31 cellular contexts compared by ENCODE assay signal in the genomic region with DNA sequence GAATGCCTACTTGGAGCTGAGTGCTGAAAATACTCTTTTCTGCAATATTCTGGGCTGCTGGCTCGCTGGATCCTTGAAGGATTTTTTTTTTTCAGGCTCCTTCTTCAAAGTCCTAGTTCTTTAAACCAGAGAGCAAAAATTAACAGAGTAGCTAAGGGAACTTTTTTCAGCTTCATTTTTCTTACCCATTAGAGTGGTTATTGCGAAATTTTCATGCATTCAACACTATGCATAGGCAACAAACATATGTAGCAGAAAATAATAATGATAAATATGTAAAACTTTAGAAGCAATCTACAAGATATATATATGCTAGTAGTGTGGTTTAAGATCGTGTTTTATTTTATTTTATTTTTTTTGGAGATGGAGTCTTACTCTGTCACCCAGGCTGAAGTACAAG.
"Had no signal": no experiment of that assay in that cellular context is flagged by ENCODE, and none has a peak within 500 bp of the region (broad histone marks: within the 10 kb centered on the region; RNA-seq: fewer than 3 reads in every experiment).

No MANE protein-coding gene starts in this region.

- H3K27me3 ChIP-seq: adrenal gland, body of pancreas, gastrocnemius medialis, hepatocyte had no signal

- ATAC-seq: activated CD4-positive, alpha-beta T cell treated with anti-CD3 and anti-CD28 coated beads for 36 hours; activated CD8-positive, alpha-beta memory T cell treated with anti-CD3 and anti-CD28 coated beads, Interleukin-2, amount 10 ng/mL, durations not matched to agents 7 days and 5 days; activated CD8-positive, alpha-beta T cell treated with anti-CD3 and anti-CD28 coated beads, Interleukin-2, amount 10 ng/mL, durations not matched to agents 7 days and 5 days; activated naive CD8-positive, alpha-beta T cell treated with anti-CD3 and anti-CD28 coated beads, Interleukin-2, amount 50 U/mL, for 24 hours; body of pancreas; effector memory CD8-positive, alpha-beta T cell; foreskin keratinocyte; gastrocnemius medialis; heart right ventricle had no signal

- H3K9me3 ChIP-seq: adrenal gland, body of pancreas, esophagus muscularis mucosa, gastrocnemius medialis, heart right ventricle had no signal

- H3K79me2 ChIP-seq: hepatocyte had no signal

- H3K27ac ChIP-seq: adrenal gland, body of pancreas, esophagus muscularis mucosa, foreskin keratinocyte, gastrocnemius medialis, heart right ventricle, hepatocyte had no signal

- H3K4me3 ChIP-seq: adrenal gland, body of pancreas, esophagus muscularis mucosa, gastrocnemius medialis, heart right ventricle, hepatocyte had no signal

- H2AFZ ChIP-seq: hepatocyte had no signal

- FAIRE-seq: colon had no signal

- H3K4me1 ChIP-seq: adrenal gland, body of pancreas, esophagus muscularis mucosa, foreskin keratinocyte, gastrocnemius medialis, heart right ventricle had no signal

- H3K36me3 ChIP-seq: adrenal gland, esophagus muscularis mucosa, gastrocnemius medialis, heart right ventricle had no signal

- DNase-seq: activated CD4-positive, alpha-beta memory T cell treated with anti-CD3 and anti-CD28 coated beads for 36 hours; activated CD4-positive, alpha-beta T cell treated with anti-CD3 and anti-CD28 coated beads for 36 hours; activated CD4-positive, alpha-beta T cell treated with anti-CD3 and anti-CD28 coated beads, Interleukin-2, amount 10 ng/mL, durations not matched to agents 24 days and 14 days; activated CD4-positive, CD25-positive, alpha-beta regulatory T cell; activated CD4-positive, CD25-positive, alpha-beta regulatory T cell treated with anti-CD3 and anti-CD28 coated beads, Interleukin-2, amount 50 U/mL, for 72 hours; activated CD8-positive, alpha-beta memory T cell treated with anti-CD3 and anti-CD28 coated beads, Interleukin-2, amount 10 ng/mL, durations not matched to agents 7 days and 5 days; activated CD8-positive, alpha-beta memory T cell treated with anti-CD3 and anti-CD28 coated beads, Interleukin-2, amount 50 U/mL, for 4 hours; activated CD8-positive, alpha-beta T cell treated with anti-CD3 and anti-CD28 coated beads, Interleukin-2, amount 10 ng/mL, durations not matched to agents 7 days and 5 days; activated effector memory CD4-positive, alpha-beta T cell treated with anti-CD3 and anti-CD28 coated beads, Interleukin-2, amount 50 U/mL, for 16 hours; activated naive CD4-positive, alpha-beta T cell treated with anti-CD3 and anti-CD28 coated beads for 36 hours; activated naive CD8-positive, alpha-beta T cell treated with anti-CD3 and anti-CD28 coated beads for 36 hours; activated naive CD8-positive, alpha-beta T cell treated with anti-CD3 and anti-CD28 coated beads, Interleukin-2, amount 50 U/mL, for 24 hours; activated T-cell treated with anti-CD3 and anti-CD28 coated beads, Interleukin-2, amount 50 U/mL, for 1 hour; activated T-cell treated with anti-CD3 and anti-CD28 coated beads, Interleukin-2, amount 50 U/mL, for 48 hours; adrenal gland; amygdala; aorta; body of pancreas; caudate nucleus; cortex of kidney; dermis blood vessel endothelial cell; effector CD4-positive, alpha-beta T cell; effector memory CD8-positive, alpha-beta T cell; erythroblast; foreskin keratinocyte; gastrocnemius medialis; heart right ventricle; T1000 had no signal

- H3K4me2 ChIP-seq: hepatocyte had no signal
